In genomic region chr18:35118641-35119040, GRCh38 we compare ENCODE assay signal across 13 cellular contexts.
DNase-seq lines count a peak whose midpoint lies in the region; ATAC-seq, FAIRE-seq and TF ChIP-seq lines count a peak whose summit lies in the region.
"Had no signal": no experiment of that assay in that cellular context is flagged by ENCODE, and none has a peak within 500 bp of the region (broad histone marks: within the 10 kb centered on the region; RNA-seq: fewer than 3 reads in every experiment).

No MANE protein-coding gene starts in this region.

- H2BK5ac ChIP-seq in mesendoderm (ENCODE audit: low read length) = no peak overlapping the region

- no peak overlapping the region for H2AK5ac ChIP-seq in mesendoderm (ENCODE audit: low read length)

- no peak overlapping the region for H3K4me2 ChIP-seq in mesendoderm (ENCODE audit: low read length)

- H3K4me3 ChIP-seq in coronary artery = no peak overlapping the region
- H3K4me3 ChIP-seq in mesendoderm (ENCODE audit: low read length) = no peak overlapping the region
- H3K4me3 ChIP-seq in skeletal muscle tissue (ENCODE audit: low read length in 3 of 3) = peak overlapping the region in 2 of 3 donors; percentile 22 to 56
- H3K4me3 ChIP-seq in effector memory CD4-positive, alpha-beta T cell (ENCODE audit: insufficient read depth, low read depth, low read length, poor library complexity, severe bottlenecking) = no peak overlapping the region

- H3K4ac ChIP-seq in mesendoderm (ENCODE audit: low read depth, low read length) = no peak overlapping the region

- H3K27ac ChIP-seq in coronary artery (peak overlapping the region; percentile 68 to 88), mesendoderm (ENCODE audit: low read depth, low read length) (no peak overlapping the region), skeletal muscle tissue (ENCODE audit: low read depth, low read length) (peak overlapping the region; percentile 84)
- no peak overlapping the region for H3K27ac ChIP-seq in effector memory CD4-positive, alpha-beta T cell (ENCODE audit: insufficient read depth, low read length, poor library complexity, severe bottlenecking)

- no peaks in the 10 kb centered on the region for H3K79me1 ChIP-seq in mesendoderm (ENCODE audit: low read length)

- POLR2A ChIA-PET in GM10248 (lab: Yijun Ruan, JAX) = no interaction called here

- H4K5ac ChIP-seq in mesendoderm (ENCODE audit: low read length) = no peak overlapping the region

- no peaks in the 10 kb centered on the region for H3K36me3 ChIP-seq in mesendoderm (ENCODE audit: control insufficient read depth, insufficient read depth, low read length)
- H3K36me3 ChIP-seq in skeletal muscle tissue (ENCODE audit: control insufficient read depth in 3 of 3, insufficient read depth in 3 of 3, low read length in 3 of 3) = no peaks in the 10 kb centered on the region
- no peaks in the 10 kb centered on the region for H3K36me3 ChIP-seq in effector memory CD4-positive, alpha-beta T cell (ENCODE audit: control insufficient read depth, insufficient read depth, low read length)

- no peak overlapping the region for H2BK15ac ChIP-seq in mesendoderm (replicated peaks; ENCODE audit: low read depth)

- H3K18ac ChIP-seq in mesendoderm (ENCODE audit: low read length) = no peak overlapping the region

- TF ChIP-seq CTCF in coronary artery (IDR thresholded peaks at IDR 0.05) = no peak
- no peak for TF ChIP-seq CTCF in GM10248 (IDR thresholded peaks at IDR 0.05; ENCODE audit: control extremely low read depth, extremely low read depth, low read depth, missing control alignments)

- no peak overlapping the region for H3K23ac ChIP-seq in mesendoderm (ENCODE audit: low read length)

- H3K9ac ChIP-seq in mesendoderm (ENCODE audit: low read length) (no peak overlapping the region), skeletal muscle tissue (ENCODE audit: low read depth in 1 of 3, low read length in 3 of 3) (peak overlapping the region in 2 of 3 donors; percentile 75 to 85)

- H3K4me1 Mint-ChIP-seq in T-helper 17 cell = peaks cover 47% of the 10 kb centered on the region

- CTCF ChIA-PET in GM10248 (lab: Yijun Ruan, JAX) = interaction anchor here (1.2 to 3.4 kb wide), 2 partner anchors 18 to 26 kb away, joined by 3 to 17 read pairs; no protein-coding TSS in a partner anchor

- H3K9me3 ChIP-seq in T-helper 17 cell (ENCODE audit: control insufficient read depth, low read length, poor library complexity, severe bottlenecking) (no peaks in the 10 kb centered on the region), skeletal muscle tissue (ENCODE audit: control insufficient read depth in 3 of 3, low read length in 3 of 3) (no peaks in the 10 kb centered on the region)
- H3K9me3 ChIP-seq in effector memory CD4-positive, alpha-beta T cell (ENCODE audit: control insufficient read depth, low read length) = no peaks in the 10 kb centered on the region

- H3K4me1 ChIP-seq in mesendoderm (ENCODE audit: control insufficient read depth, low read depth, low read length) = no peaks in the 10 kb centered on the region
- H3K4me1 ChIP-seq in skeletal muscle tissue (ENCODE audit: control insufficient read depth in 3 of 3, insufficient read depth in 3 of 3, low read length in 3 of 3) = peaks cover 42 to 64% (median 59%) of the 10 kb centered on the region in 3 donors
- H3K4me1 ChIP-seq in effector memory CD4-positive, alpha-beta T cell (ENCODE audit: control insufficient read depth, insufficient read depth, low read length, poor library complexity, severe bottlenecking) = no peaks in the 10 kb centered on the region

- H3K27me3 ChIP-seq in mesendoderm (ENCODE audit: insufficient read depth, low read length, poor library complexity) (no peaks in the 10 kb centered on the region), skeletal muscle tissue (ENCODE audit: control insufficient read depth in 3 of 3, insufficient read depth in 3 of 3, low read length in 3 of 3) (no peaks in the 10 kb centered on the region)
- no peaks in the 10 kb centered on the region for H3K27me3 ChIP-seq in effector memory CD4-positive, alpha-beta T cell (replicated peaks; ENCODE audit: control insufficient read depth, insufficient read depth, low read length, poor library complexity, severe bottlenecking)

- WGBS in mesendoderm (ENCODE audit: extremely low coverage, insufficient coverage, low lambda C conversion rate) = no CpG with 5 or more reads among the region's 3 CpGs

- H4K8ac ChIP-seq in mesendoderm (ENCODE audit: low read depth, low read length) = no peak overlapping the region

- no peak for DNase-seq in T-helper 17 cell
- no peak for DNase-seq in coronary artery (ENCODE audit: low spot score)
- DNase-seq in mesendoderm = peak; percentile 23
- no peak for DNase-seq in NCI-H524 treated with DMSO at 0.1 percent for 48 hours (lab: John Stamatoyannopoulos, UW)
- DNase-seq in GM19239 (ENCODE audit: insufficient read length, low spot score) = no peak
- no peak for DNase-seq in effector memory CD4-positive, alpha-beta T cell
- DNase-seq in GM10248 (ENCODE audit: extremely low spot score) = no peak
- DNase-seq: activated CD4-positive, alpha-beta memory T cell treated with anti-CD3 and anti-CD28 coated beads for 36 hours; activated effector memory CD4-positive, alpha-beta T cell treated with Interleukin-2 at 50 U/mL for 16 hours; H7; NCI-H226 had no signal

- no peak for ATAC-seq in T-helper 17 cell

- H2BK120ac ChIP-seq in mesendoderm (ENCODE audit: low read depth, low read length) = no peak overlapping the region

- FAIRE-seq in GM19239 (lab: Jason Lieb, UNC) = no peak
- FAIRE-seq: keratinocyte had no signal

- H3K79me2 ChIP-seq in mesendoderm (ENCODE audit: control insufficient read depth, insufficient read depth, low read length) = no peaks in the 10 kb centered on the region

- no peaks in the 10 kb centered on the region for H3K27me3 Mint-ChIP-seq in T-helper 17 cell
- H3K27me3 Mint-ChIP-seq: activated CD4-positive, alpha-beta memory T cell treated with anti-CD3 and anti-CD28 coated beads for 36 hours had no signal

- H3K56ac ChIP-seq in mesendoderm (ENCODE audit: low read length) = no peak overlapping the region

- H3K27ac Mint-ChIP-seq in T-helper 17 cell = peak overlapping the region; percentile 80
- H3K27ac Mint-ChIP-seq: activated CD4-positive, alpha-beta memory T cell treated with anti-CD3 and anti-CD28 coated beads for 36 hours had no signal

- H3K36me3 Mint-ChIP-seq in T-helper 17 cell (ENCODE audit: low read depth) = peaks cover 6% of the 10 kb centered on the region

- H3K4me3 Mint-ChIP-seq in T-helper 17 cell = peak overlapping the region; percentile 31
- H3K4me3 Mint-ChIP-seq: activated CD4-positive, alpha-beta memory T cell treated with anti-CD3 and anti-CD28 coated beads for 36 hours had no signal

Comparison
In these comparisons a context has a peak if more than half of its experiments do, and no peak if none do; other contexts are left out.
1. H3K27ac ChIP-seq: peak in coronary artery (2 of 2) and skeletal muscle tissue (single experiment); none in mesendoderm (single experiment) and effector memory CD4-positive, alpha-beta T cell (single experiment).
2. H3K4me3 ChIP-seq: peak in skeletal muscle tissue (2 of 3); none in coronary artery (single experiment), mesendoderm (single experiment) and effector memory CD4-positive, alpha-beta T cell (single experiment).